ENCODE assay signal across 14 cellular contexts in the genomic region with DNA sequence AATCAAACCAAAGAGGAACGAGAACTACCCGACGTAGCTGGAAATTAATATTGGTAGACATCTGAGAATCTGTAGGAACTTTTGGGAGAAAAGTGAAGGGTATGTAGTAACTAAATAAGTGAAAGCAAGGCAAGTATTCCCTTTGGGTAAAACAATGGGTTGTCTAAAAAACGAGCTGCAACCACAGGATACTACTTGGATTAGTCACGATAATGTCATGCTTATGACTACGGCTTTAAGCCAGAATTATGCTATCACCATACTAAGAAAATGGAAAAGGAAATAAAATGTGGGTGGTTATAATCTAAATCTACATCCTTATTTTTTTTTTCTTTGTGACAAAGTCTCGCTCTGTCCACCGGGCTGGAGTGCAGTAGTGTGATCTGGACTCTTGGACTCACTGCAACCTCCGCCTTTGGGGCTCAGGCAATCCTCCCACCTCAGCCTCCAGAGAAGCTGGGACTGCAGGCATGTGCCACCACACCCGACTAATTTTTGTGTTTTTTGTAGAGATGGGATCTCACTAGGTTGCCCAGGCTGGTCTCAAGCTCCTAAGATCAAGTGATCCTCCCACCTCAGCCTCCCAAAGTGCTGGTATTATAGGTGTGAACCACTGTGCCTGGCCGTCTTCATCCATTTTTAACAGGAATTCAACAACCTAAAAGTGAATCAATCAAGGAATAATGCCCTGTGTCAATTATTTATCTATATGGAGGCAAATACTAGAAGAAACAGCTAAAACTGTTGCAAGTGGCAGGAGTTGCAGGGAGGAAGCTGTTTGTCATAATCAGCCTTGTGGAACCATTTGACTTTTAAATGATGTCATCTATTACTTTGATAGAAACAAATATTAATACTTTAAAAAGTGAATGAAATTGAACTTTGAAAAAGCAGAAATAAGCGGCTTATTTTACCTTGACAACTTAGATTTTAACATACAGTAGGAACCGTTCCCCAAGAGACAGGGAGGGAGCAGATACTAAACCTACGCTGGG.
DNase-seq lines count a peak whose midpoint lies in the region; ATAC-seq and TF ChIP-seq lines count a peak whose summit lies in the region.
"Had no signal": no experiment of that assay in that cellular context is flagged by ENCODE, and none has a peak within 500 bp of the region (broad histone marks: within the 10 kb centered on the region; RNA-seq: fewer than 3 reads in every experiment).

No MANE protein-coding gene starts in this region.

- intact Hi-C loops in A673 (cut with micrococcal nuclease; ENCODE audit: unreplicated experiment) = loop anchor here (5.0 kb wide), 1 partner anchor 404 kb away; no protein-coding TSS in a partner anchor

- BruUV-seq in A673 (replicated peaks; lab: Mats Ljungman, UMichigan) = no TSS peak

- H3K4me2 ChIP-seq in BLaER1 treated with 17β-estradiol and CSF1 and Interleukin-3, amounts not matched to agents 10 nM and 100 nM = peak overlapping the region in 10 of 11 experiments; percentile 2 to 67 (median 58); a peak in 18 of 22 replicates

- H3K4me1 ChIP-seq in BLaER1 treated with 17β-estradiol and CSF1 and Interleukin-3, amounts not matched to agents 10 nM and 100 nM = peaks cover 0 to 40% (median 21%) of the 10 kb centered on the region in 10 experiments; a peak in 17 of 20 replicates
- peaks cover 5% of the 10 kb centered on the region for H3K4me1 ChIP-seq in A673 (ENCODE audit: insufficient read depth, low read length, poor library complexity, severe bottlenecking)
- no peaks in the 10 kb centered on the region for H3K4me1 ChIP-seq in SJCRH30
- H3K4me1 ChIP-seq: lower lobe of right lung, parathyroid adenoma had no signal

- peaks cover 0 to 6% (median 0%) of the 10 kb centered on the region in 11 experiments; a peak in 1 of 22 replicates for H3K9me3 ChIP-seq in BLaER1 treated with 17β-estradiol and CSF1 and Interleukin-3, amounts not matched to agents 10 nM and 100 nM (replicated peaks in 1 of 11)
- no peaks in the 10 kb centered on the region for H3K9me3 ChIP-seq in A673 (ENCODE audit: low read depth, low read length, poor library complexity, severe bottlenecking)
- H3K9me3 ChIP-seq in SJCRH30 (replicated peaks) = no peaks in the 10 kb centered on the region
- H3K9me3 ChIP-seq: gastroesophageal sphincter, lower lobe of right lung had no signal

- no peaks in the 10 kb centered on the region for H3K27me3 ChIP-seq in BLaER1 treated with 17β-estradiol and CSF1 and Interleukin-3, amounts not matched to agents 10 nM and 100 nM
- H3K27me3 ChIP-seq in kidney epithelial cell (ENCODE audit: control insufficient read depth, insufficient read depth, low read length) (no peaks in the 10 kb centered on the region), A673 (replicated peaks; ENCODE audit: insufficient read depth, low read depth, low read length, poor library complexity) (no peaks in the 10 kb centered on the region), SJCRH30 (no peaks in the 10 kb centered on the region)
- H3K27me3 ChIP-seq: gastroesophageal sphincter had no signal

- peak; percentile 50 for DNase-seq in astrocyte of the hippocampus (ENCODE audit: low read depth, low spot score)
- DNase-seq in kidney epithelial cell (ENCODE audit: low read depth) = peak; percentile 53
- no peak for DNase-seq in NCI-H2227 (lab: John Stamatoyannopoulos, UW; ENCODE audit: unreplicated experiment)
- DNase-seq in A673 (ENCODE audit: low spot score) = no peak
- DNase-seq in SJCRH30 = no peak
- DNase-seq: activated T-cell treated with anti-CD3 and anti-CD28 coated beads for 4 hours; lower lobe of right lung; NCI-H2029; stimulated activated CD4-positive, alpha-beta T cell treated with anti-CD3 and anti-CD28 coated beads, Interleukin-4, amount 100 ng/mL, for 24 hours had no signal

- POLR2A ChIA-PET in A673 (lab: Charles Lee; ENCODE audit: low non-redundant PET) = no interaction called here

- peak overlapping the region in 4 of 11 experiments; percentile 2 to 40 (median 19); a peak in 2 of 22 replicates for H3K27ac ChIP-seq in BLaER1 treated with 17β-estradiol and CSF1 and Interleukin-3, amounts not matched to agents 10 nM and 100 nM
- H3K27ac ChIP-seq in A673 (ENCODE audit: low read depth, low read length, poor library complexity, severe bottlenecking) = no peak overlapping the region
- no peak overlapping the region for H3K27ac ChIP-seq in SJCRH30
- H3K27ac ChIP-seq: gastroesophageal sphincter, lower lobe of right lung, parathyroid adenoma had no signal

- ATAC-seq in HG02759 (IDR thresholded peaks at IDR 0.05; ENCODE audit: unreplicated experiment) = peak; percentile 11
- ATAC-seq in GM21515 (IDR thresholded peaks at IDR 0.05; ENCODE audit: unreplicated experiment) = no peak
- ATAC-seq: gastroesophageal sphincter had no signal

- H4K20me1 ChIP-seq in BLaER1 treated with 17β-estradiol and CSF1 and Interleukin-3, amounts not matched to agents 10 nM and 100 nM = no peaks in the 10 kb centered on the region

- H3K4me3 ChIP-seq in BLaER1 treated with 17β-estradiol and CSF1 and Interleukin-3, amounts not matched to agents 10 nM and 100 nM = no peak overlapping the region
- H3K4me3 ChIP-seq in kidney epithelial cell (ENCODE audit: low read depth, low read length) = no peak overlapping the region
- H3K4me3 ChIP-seq in A673 (ENCODE audit: low read depth, low read length, poor library complexity, severe bottlenecking) = no peak overlapping the region
- H3K4me3 ChIP-seq in SJCRH30 = no peak overlapping the region
- H3K4me3 ChIP-seq: gastroesophageal sphincter, lower lobe of right lung had no signal

- TF ChIP-seq CTCF in kidney epithelial cell (IDR thresholded peaks at IDR 0.05; ENCODE audit: insufficient read depth, low read length, poor library complexity, severe bottlenecking) = no peak
- no peak for TF ChIP-seq CTCF in A673 (conservative IDR thresholded peaks at IDR 0.05; ENCODE audit: low read depth, low read length)

- no peak overlapping the region for H3K9ac ChIP-seq in BLaER1 treated with 17β-estradiol and CSF1 and Interleukin-3, amounts not matched to agents 10 nM and 100 nM
- H3K9ac ChIP-seq: parathyroid adenoma had no signal

- H3K36me3 ChIP-seq in BLaER1 treated with 17β-estradiol and CSF1 and Interleukin-3, amounts not matched to agents 10 nM and 100 nM = no peaks in the 10 kb centered on the region
- H3K36me3 ChIP-seq in kidney epithelial cell (ENCODE audit: control insufficient read depth, insufficient read depth, low read length) (no peaks in the 10 kb centered on the region), A673 (ENCODE audit: insufficient read depth, low read length, poor library complexity, severe bottlenecking) (no peaks in the 10 kb centered on the region), SJCRH30 (no peaks in the 10 kb centered on the region)
- H3K36me3 ChIP-seq: gastroesophageal sphincter, lower lobe of right lung had no signal

- CTCF ChIA-PET in A673 (lab: Charles Lee) = no interaction called here

Comparison
In these comparisons a context has a peak if more than half of its experiments do, and no peak if none do; other contexts are left out.
1. DNase-seq: peak in astrocyte of the hippocampus (single experiment) and kidney epithelial cell (single experiment); none in NCI-H2227 (single experiment), A673 (single experiment) and SJCRH30 (0 of 2).